ENCODE assay signal across 9 cellular contexts in the genomic region with DNA sequence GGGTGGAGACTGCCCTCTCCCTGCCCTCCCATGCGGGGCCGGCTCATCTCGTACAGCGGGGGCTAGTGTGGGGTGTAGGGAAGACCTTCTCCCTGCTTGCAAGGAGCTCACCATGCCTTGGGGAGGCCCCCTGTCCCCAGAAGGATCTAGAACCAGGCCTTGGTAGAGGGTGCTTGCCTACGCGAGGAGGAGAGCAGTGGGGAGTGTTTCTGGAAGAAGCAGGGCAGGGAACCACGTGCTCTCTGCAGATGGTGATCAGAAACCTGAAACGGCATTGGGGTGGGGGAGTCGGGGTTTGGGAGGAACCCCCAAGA. TPM values are rescaled to one million over a fixed set of nuclear protein-coding genes. Genes with fewer than 3 reads are reported as not detected.
A peak's percentile ranks its signal among the peaks of the same experiment; 100 is the strongest.
DNase-seq lines count a peak whose midpoint lies in the region; ATAC-seq, FAIRE-seq and TF ChIP-seq lines count a peak whose summit lies in the region.
"Had no signal": no experiment of that assay in that cellular context is flagged by ENCODE, and none has a peak within 500 bp of the region (broad histone marks: within the 10 kb centered on the region; RNA-seq: fewer than 3 reads in every experiment).

No MANE protein-coding gene starts in this region.

- no peak for TF ChIP-seq RAD21 in HepG2 (CRISPR knock-in tag; IDR thresholded peaks at IDR 0.05)

- no peaks in the 10 kb centered on the region for H3K9me3 Mint-ChIP-seq in activated CD4-positive, alpha-beta T cell treated with anti-CD3 and anti-CD28 coated beads, Interleukin-2, amount 10 ng/mL, durations not matched to agents 7 days and 5 days

- TF ChIP-seq EP300 in HepG2 (IDR thresholded peaks at IDR 0.05; ENCODE audit: low read depth in 2 of 2, low read length in 2 of 2): no peak
- no peak for TF ChIP-seq EP300 in HepG2 (CRISPR knock-in tag; IDR thresholded peaks at IDR 0.05; ENCODE audit: borderline replicate concordance)

- BruUV-seq in HepG2 (replicated peaks; lab: Mats Ljungman, UMichigan): no TSS peak

- in situ Hi-C loops in HepG2 (cut with HindIII; ENCODE audit: extremely low pct_ligation_motif_present, low pct_unique_long_range_greater_than_20kb): no loop called here

- H3K36me3 ChIP-seq in adipocyte (ENCODE audit: control insufficient read depth, insufficient read depth, low read length, severe bottlenecking) (no peaks in the 10 kb centered on the region), HepG2 (replicated peaks in 1 of 2; ENCODE audit: control insufficient read depth in 1 of 2, insufficient read depth in 2 of 2, low read length in 2 of 2) (peaks cover 2 to 3% of the 10 kb centered on the region in 2 experiments; a peak in 1 of 5 replicates), testis (ENCODE audit: low read depth, missing control alignments) (no peaks in the 10 kb centered on the region)

- H2AFZ ChIP-seq in HepG2 (ENCODE audit: low read length): no peak overlapping the region

- peaks cover 2% of the 10 kb centered on the region for H3K36me3 Mint-ChIP-seq in activated CD4-positive, alpha-beta T cell treated with anti-CD3 and anti-CD28 coated beads, Interleukin-2, amount 10 ng/mL, durations not matched to agents 7 days and 5 days (ENCODE audit: low read depth)

- POLR2A ChIA-PET in activated CD4-positive, alpha-beta T cell treated with anti-CD3 and anti-CD28 coated beads, Interleukin-2, amount 10 ng/mL, durations not matched to agents 7 days and 5 days (lab: Charles Lee): no interaction called here
- POLR2A ChIA-PET in HepG2 (lab: Yijun Ruan, JAX): interaction anchor here (1.1 to 7.0 kb wide), 3 partner anchors 12 to 24 kb away, joined by 3 to 108 read pairs (median 6); partner anchors contain the start of gene TMEM184A

- H3K27ac ChIP-seq in HepG2 (ENCODE audit: extremely low read length, insufficient read depth, low read length) (peak overlapping the region; percentile 81), testis (peak overlapping the region; percentile 78 to 90)

- peak overlapping the region; percentile 96 for H3K4me2 ChIP-seq in HepG2 (ENCODE audit: low read depth, low read length)

- H3K4me3 ChIP-seq in adipocyte (ENCODE audit: low read length): peak overlapping the region; percentile 84
- peak overlapping the region; percentile 60 to 86 (median 86); a peak in 5 of 6 replicates for H3K4me3 ChIP-seq in HepG2 (replicated peaks in 1 of 3; ENCODE audit: insufficient read depth in 1 of 3, low read depth in 2 of 3, low read length in 3 of 3)
- no peak overlapping the region for H3K4me3 ChIP-seq in testis

- WGBS in HepG2 (ENCODE audit: low lambda C conversion rate): 78% methylated on average over 5 of the region's 9 CpGs
- 67 to 71% methylated on average over 5 to 9 of the region's 9 CpGs for WGBS in testis, 2 donors

- no peak for ATAC-seq in HepG2

- peak overlapping the region; percentile 85 for H3K4me3 Mint-ChIP-seq in activated CD4-positive, alpha-beta T cell treated with anti-CD3 and anti-CD28 coated beads, Interleukin-2, amount 10 ng/mL, durations not matched to agents 7 days and 5 days

- peak overlapping the region; percentile 84 for H3K9ac ChIP-seq in adipocyte (ENCODE audit: low read length)
- peak overlapping the region; percentile 84 for H3K9ac ChIP-seq in HepG2 (ENCODE audit: insufficient read depth, low read depth, low read length)

- no peaks in the 10 kb centered on the region for H3K27me3 ChIP-seq in adipocyte (replicated peaks; ENCODE audit: control insufficient read depth, insufficient read depth, low read length)
- H3K27me3 ChIP-seq in HepG2 (ENCODE audit: control insufficient read depth in 1 of 2, insufficient read depth in 2 of 2, low read length in 2 of 2): no peaks in the 10 kb centered on the region; a peak in 1 of 5 replicates
- H3K27me3 ChIP-seq in testis: no peaks in the 10 kb centered on the region

- TF ChIP-seq POLR2A in HepG2 (IDR thresholded peaks at IDR 0.05; ENCODE audit: insufficient read depth in 1 of 2, low read depth in 2 of 2, low read length in 2 of 2) (no peak), testis (IDR thresholded peaks at IDR 0.05) (no peak)

- H3K27me3 Mint-ChIP-seq in activated CD4-positive, alpha-beta T cell treated with anti-CD3 and anti-CD28 coated beads, Interleukin-2, amount 10 ng/mL, durations not matched to agents 7 days and 5 days: no peaks in the 10 kb centered on the region

- CTCF ChIA-PET in activated CD4-positive, alpha-beta T cell treated with anti-CD3 and anti-CD28 coated beads, Interleukin-2, amount 10 ng/mL, durations not matched to agents 7 days and 5 days (lab: Charles Lee): interaction anchor here (0.8 to 1.0 kb wide), 2 partner anchors 22 to 101 kb away, joined by 3 read pairs; partner anchors contain the start of gene TMEM184A
- CTCF ChIA-PET in HepG2 (lab: Yijun Ruan, JAX; ENCODE audit: low intra/inter-chr PET ratio, low total read pairs): interaction anchor here (0.8 kb wide), 1 partner anchor 28 kb away, joined by 3 read pairs; no protein-coding TSS in a partner anchor

- H4K20me1 ChIP-seq in HepG2 (ENCODE audit: insufficient read depth, low read length): peaks cover 15% of the 10 kb centered on the region; the same call in 1 of the 2 replicates

- H3K9me3 ChIP-seq in adipocyte (ENCODE audit: control insufficient read depth, low read length): no peaks in the 10 kb centered on the region
- H3K9me3 ChIP-seq in HepG2 (ENCODE audit: low read length): no peaks in the 10 kb centered on the region
- no peaks in the 10 kb centered on the region for H3K9me3 ChIP-seq in testis

- no peak for FAIRE-seq in HepG2 (lab: Jason Lieb, UNC)

- H3K4me1 Mint-ChIP-seq in activated CD4-positive, alpha-beta T cell treated with anti-CD3 and anti-CD28 coated beads, Interleukin-2, amount 10 ng/mL, durations not matched to agents 7 days and 5 days: peaks cover 35% of the 10 kb centered on the region

- intact Hi-C loops in HepG2 (cut with micrococcal nuclease; ENCODE audit: unreplicated experiment) (no loop called here), testis (cut with DNase I; ENCODE audit: low total_unique reads) (no loop called here)

- no peak for DNase-seq in activated CD4-positive, alpha-beta T cell treated with anti-CD3 and anti-CD28 coated beads, Interleukin-2, amount 10 ng/mL, durations not matched to agents 7 days and 5 days
- no peak for DNase-seq in activated CD4-positive, alpha-beta T cell treated with anti-CD3 and anti-CD28 coated beads for 1 hour
- no peak for DNase-seq in adipocyte (ENCODE audit: low read depth)
- no peak for DNase-seq in HepG2 (ENCODE audit: low spot score)
- DNase-seq in testis: no peak
- DNase-seq in UCSD-AML1 (lab: John Stamatoyannopoulos, UW; ENCODE audit: unreplicated experiment): no peak
- no peak for DNase-seq in anterior cingulate cortex (lab: John Stamatoyannopoulos, UW)
- no peak for DNase-seq in GM19238 (ENCODE audit: insufficient read length, low spot score)

- peak overlapping the region; percentile 95 for H3K27ac Mint-ChIP-seq in activated CD4-positive, alpha-beta T cell treated with anti-CD3 and anti-CD28 coated beads, Interleukin-2, amount 10 ng/mL, durations not matched to agents 7 days and 5 days

- TF ChIP-seq CTCF in HepG2 (CRISPR knock-in tag; IDR thresholded peaks at IDR 0.05): no peak
- no peak for TF ChIP-seq CTCF in testis (IDR thresholded peaks at IDR 0.05)

- H3K4me1 ChIP-seq in adipocyte (ENCODE audit: control insufficient read depth, insufficient read depth, low read length): peaks cover 45% of the 10 kb centered on the region
- H3K4me1 ChIP-seq in HepG2 (ENCODE audit: insufficient read depth, low read length): peaks cover 71% of the 10 kb centered on the region
- H3K4me1 ChIP-seq in testis: peaks cover 36% of the 10 kb centered on the region

- H3K79me2 ChIP-seq in HepG2 (ENCODE audit: insufficient read depth, low read length): peaks cover 55% of the 10 kb centered on the region

RNA-seq across cellular contexts. Expression of gene MAFK, which starts 2.7 kb away (rescaled TPM):
- total RNA-seq in activated CD4-positive, alpha-beta T cell treated with anti-CD3 and anti-CD28 coated beads, Interleukin-2, amount 10 ng/mL, durations not matched to agents 7 days and 5 days: 10 to 100 TPM; 24.7 to 29.3 TPM
- 9.2 and 10.4 TPM in 2 replicates for total RNA-seq in HepG2 (2016; rRNA removed; fragmentation: Illumina TruSeq; extraction: Trizol)
- total RNA-seq in HepG2 (2016; cell fraction: cytosol; rRNA removed; fragmentation: Illumina TruSeq; extraction: Trizol; ENCODE audit: low read depth): 1.4 and 1.5 TPM in 2 replicates
- total RNA-seq in HepG2 (2016; cell fraction: insoluble cytoplasmic fraction; rRNA removed; fragmentation: Illumina TruSeq; extraction: Trizol): 8.1 and 11.1 TPM in 2 replicates
- 4.0 and 4.6 TPM in 2 replicates for total RNA-seq in HepG2 (2016; cell fraction: membrane; rRNA removed; fragmentation: Illumina TruSeq; extraction: Trizol)
- 6.5 TPM in 2 replicates for total RNA-seq in HepG2 (2016; cell fraction: nucleus; rRNA removed; fragmentation: Illumina TruSeq; extraction: Trizol)
- 7.3 and 13.8 TPM in 2 replicates for polyA plus RNA-seq in HepG2 (2011; rRNA removed)
- polyA plus RNA-seq in HepG2 (2011; cell fraction: cytosol; rRNA removed): 6.2 and 7.3 TPM in 2 replicates
- polyA plus RNA-seq in HepG2 (2011; cell fraction: nucleus; rRNA removed): 63.2 and 72.7 TPM in 2 replicates
- polyA plus RNA-seq in HepG2 (2012): 15.2 and 31.6 TPM in 2 replicates
- 0.54 and 0.61 TPM in 2 replicates for polyA plus RNA-seq in HepG2 (2016; cell fraction: cytosol; fragmentation: Illumina TruSeq; extraction: Trizol; ENCODE audit: low read depth)
- polyA plus RNA-seq in HepG2 (2016; cell fraction: insoluble cytoplasmic fraction; fragmentation: Illumina TruSeq; extraction: Trizol; ENCODE audit: low read depth): 6.5 and 8.2 TPM in 2 replicates
- polyA plus RNA-seq in HepG2 (2016; cell fraction: membrane; fragmentation: Illumina TruSeq; extraction: Trizol; ENCODE audit: low read depth): 1.9 TPM in 2 replicates
- polyA plus RNA-seq in HepG2 (2016; cell fraction: nucleus; fragmentation: Illumina TruSeq; extraction: Trizol; ENCODE audit: insufficient read depth, low read depth): 19.6 and 20.9 TPM in 2 replicates
- 11.1 and 17.4 TPM in 2 replicates for polyA minus RNA-seq in HepG2 (2011; rRNA and poly(A)+ RNA removed; ENCODE audit: low replicate concordance)
- polyA minus RNA-seq in HepG2 (2011; cell fraction: cytosol; rRNA and poly(A)+ RNA removed): 12.7 and 12.8 TPM in 2 replicates
- polyA minus RNA-seq in HepG2 (2011; cell fraction: nucleus; rRNA and poly(A)+ RNA removed): 10.8 and 12.7 TPM in 2 replicates
- total RNA-seq in testis: 10 to 100 TPM; 17.9 to 25.8 TPM
- polyA plus RNA-seq in testis (ENCODE audit: insufficient read depth, low read depth, low replicate concordance): 15.0 TPM

RNA-seq across cellular contexts. Expression of gene TMEM184A, which starts 22.8 kb away (rescaled TPM):
- not detected for total RNA-seq in activated CD4-positive, alpha-beta T cell treated with anti-CD3 and anti-CD28 coated beads, Interleukin-2, amount 10 ng/mL, durations not matched to agents 7 days and 5 days
- total RNA-seq in HepG2 (2016; rRNA removed; fragmentation: Illumina TruSeq; extraction: Trizol) (3.1 and 9.5 TPM in 2 replicates), testis (10 to 100 TPM; 18.7 to 20.9 TPM)
- total RNA-seq in HepG2 (2016; cell fraction: cytosol; rRNA removed; fragmentation: Illumina TruSeq; extraction: Trizol; ENCODE audit: low read depth): 4.3 and 4.6 TPM in 2 replicates
- 3.8 and 10.6 TPM in 2 replicates for total RNA-seq in HepG2 (2016; cell fraction: insoluble cytoplasmic fraction; rRNA removed; fragmentation: Illumina TruSeq; extraction: Trizol)
- 5.7 and 6.3 TPM in 2 replicates for total RNA-seq in HepG2 (2016; cell fraction: membrane; rRNA removed; fragmentation: Illumina TruSeq; extraction: Trizol)
- 11.4 and 11.7 TPM in 2 replicates for total RNA-seq in HepG2 (2016; cell fraction: nucleus; rRNA removed; fragmentation: Illumina TruSeq; extraction: Trizol)
- polyA plus RNA-seq in HepG2 (2011; rRNA removed) (20.4 and 33.1 TPM in 2 replicates), testis (ENCODE audit: insufficient read depth, low read depth, low replicate concordance) (7.1 TPM)
- polyA plus RNA-seq in HepG2 (2011; cell fraction: cytosol; rRNA removed): 9.9 and 13.2 TPM in 2 replicates
- 144 and 175 TPM in 2 replicates for polyA plus RNA-seq in HepG2 (2011; cell fraction: nucleus; rRNA removed)
- 8.4 and 10.9 TPM in 2 replicates for polyA plus RNA-seq in HepG2 (2012)
- polyA plus RNA-seq in HepG2 (2016; cell fraction: cytosol; fragmentation: Illumina TruSeq; extraction: Trizol; ENCODE audit: low read depth): 3.6 and 4.0 TPM in 2 replicates
- polyA plus RNA-seq in HepG2 (2016; cell fraction: insoluble cytoplasmic fraction; fragmentation: Illumina TruSeq; extraction: Trizol; ENCODE audit: low read depth): 4.3 and 5.0 TPM in 2 replicates
- 4.3 and 5.3 TPM in 2 replicates for polyA plus RNA-seq in HepG2 (2016; cell fraction: membrane; fragmentation: Illumina TruSeq; extraction: Trizol; ENCODE audit: low read depth)
- polyA plus RNA-seq in HepG2 (2016; cell fraction: nucleus; fragmentation: Illumina TruSeq; extraction: Trizol; ENCODE audit: insufficient read depth, low read depth): 25.4 and 29.2 TPM in 2 replicates
- 70.5 and 85.2 TPM in 2 replicates for polyA minus RNA-seq in HepG2 (2011; rRNA and poly(A)+ RNA removed; ENCODE audit: low replicate concordance)
- 6.3 and 12.4 TPM in 2 replicates for polyA minus RNA-seq in HepG2 (2011; cell fraction: cytosol; rRNA and poly(A)+ RNA removed)
- polyA minus RNA-seq in HepG2 (2011; cell fraction: nucleus; rRNA and poly(A)+ RNA removed): 27.6 and 31.7 TPM in 2 replicates
- total RNA-seq: RPMI7951 had no signal

RNA-seq across cellular contexts. Expression of gene INTS1, which starts 29.0 kb away (rescaled TPM):
- total RNA-seq in activated CD4-positive, alpha-beta T cell treated with anti-CD3 and anti-CD28 coated beads, Interleukin-2, amount 10 ng/mL, durations not matched to agents 7 days and 5 days: 100 to 1,000 TPM in 1 of 2 experiments, 10 to 100 TPM in 1; 90.6 to 104 TPM
- total RNA-seq in HepG2 (2016; rRNA removed; fragmentation: Illumina TruSeq; extraction: Trizol) (17.3 and 29.0 TPM in 2 replicates), testis (100 to 1,000 TPM; 142 to 185 TPM)
- total RNA-seq in HepG2 (2016; cell fraction: cytosol; rRNA removed; fragmentation: Illumina TruSeq; extraction: Trizol; ENCODE audit: low read depth): 5.1 and 5.5 TPM in 2 replicates
- 10.4 and 29.7 TPM in 2 replicates for total RNA-seq in HepG2 (2016; cell fraction: insoluble cytoplasmic fraction; rRNA removed; fragmentation: Illumina TruSeq; extraction: Trizol)
- total RNA-seq in HepG2 (2016; cell fraction: membrane; rRNA removed; fragmentation: Illumina TruSeq; extraction: Trizol): 7.6 and 9.1 TPM in 2 replicates
- 41.5 and 48.7 TPM in 2 replicates for total RNA-seq in HepG2 (2016; cell fraction: nucleus; rRNA removed; fragmentation: Illumina TruSeq; extraction: Trizol)
- polyA plus RNA-seq in HepG2 (2011; rRNA removed) (13.7 and 18.2 TPM in 2 replicates), testis (ENCODE audit: insufficient read depth, low read depth, low replicate concordance) (142 TPM)
- polyA plus RNA-seq in HepG2 (2011; cell fraction: cytosol; rRNA removed): 13.7 and 18.1 TPM in 2 replicates
- polyA plus RNA-seq in HepG2 (2011; cell fraction: nucleus; rRNA removed): 167 and 254 TPM in 2 replicates
- 20.5 and 22.5 TPM in 2 replicates for polyA plus RNA-seq in HepG2 (2012)
- 3.9 and 4.3 TPM in 2 replicates for polyA plus RNA-seq in HepG2 (2016; cell fraction: cytosol; fragmentation: Illumina TruSeq; extraction: Trizol; ENCODE audit: low read depth)
- polyA plus RNA-seq in HepG2 (2016; cell fraction: insoluble cytoplasmic fraction; fragmentation: Illumina TruSeq; extraction: Trizol; ENCODE audit: low read depth): 11.9 and 26.2 TPM in 2 replicates
- 6.0 and 6.1 TPM in 2 replicates for polyA plus RNA-seq in HepG2 (2016; cell fraction: membrane; fragmentation: Illumina TruSeq; extraction: Trizol; ENCODE audit: low read depth)
- 118 and 123 TPM in 2 replicates for polyA plus RNA-seq in HepG2 (2016; cell fraction: nucleus; fragmentation: Illumina TruSeq; extraction: Trizol; ENCODE audit: insufficient read depth, low read depth)
- polyA minus RNA-seq in HepG2 (2011; rRNA and poly(A)+ RNA removed; ENCODE audit: low replicate concordance): 33.5 and 55.8 TPM in 2 replicates
- 18.4 and 23.7 TPM in 2 replicates for polyA minus RNA-seq in HepG2 (2011; cell fraction: cytosol; rRNA and poly(A)+ RNA removed)
- 25.5 and 29.1 TPM in 2 replicates for polyA minus RNA-seq in HepG2 (2011; cell fraction: nucleus; rRNA and poly(A)+ RNA removed)

RNA-seq across cellular contexts. Expression of gene PSMG3, which starts 36.6 kb away (rescaled TPM):
- 10 to 100 TPM; 23.1 to 29.3 TPM for total RNA-seq in activated CD4-positive, alpha-beta T cell treated with anti-CD3 and anti-CD28 coated beads, Interleukin-2, amount 10 ng/mL, durations not matched to agents 7 days and 5 days
- total RNA-seq in HepG2 (2016; rRNA removed; fragmentation: Illumina TruSeq; extraction: Trizol) (46.7 and 48.4 TPM in 2 replicates), testis (10 to 100 TPM; 39.1 to 44.5 TPM)
- total RNA-seq in HepG2 (2016; cell fraction: cytosol; rRNA removed; fragmentation: Illumina TruSeq; extraction: Trizol; ENCODE audit: low read depth): 83.1 and 98.2 TPM in 2 replicates
- 50.6 and 51.2 TPM in 2 replicates for total RNA-seq in HepG2 (2016; cell fraction: insoluble cytoplasmic fraction; rRNA removed; fragmentation: Illumina TruSeq; extraction: Trizol)
- total RNA-seq in HepG2 (2016; cell fraction: membrane; rRNA removed; fragmentation: Illumina TruSeq; extraction: Trizol): 102 and 118 TPM in 2 replicates
- 24.1 and 28.4 TPM in 2 replicates for total RNA-seq in HepG2 (2016; cell fraction: nucleus; rRNA removed; fragmentation: Illumina TruSeq; extraction: Trizol)
- polyA plus RNA-seq in HepG2 (2011; rRNA removed) (29.3 and 29.6 TPM in 2 replicates), testis (ENCODE audit: insufficient read depth, low read depth, low replicate concordance) (23.7 TPM)
- 36.1 and 44.9 TPM in 2 replicates for polyA plus RNA-seq in HepG2 (2011; cell fraction: cytosol; rRNA removed)
- 29.2 and 39.8 TPM in 2 replicates for polyA plus RNA-seq in HepG2 (2011; cell fraction: nucleus; rRNA removed)
- 15.8 and 28.3 TPM in 2 replicates for polyA plus RNA-seq in HepG2 (2012)
- 72.7 and 106 TPM in 2 replicates for polyA plus RNA-seq in HepG2 (2016; cell fraction: cytosol; fragmentation: Illumina TruSeq; extraction: Trizol; ENCODE audit: low read depth)
- 49.5 and 55.3 TPM in 2 replicates for polyA plus RNA-seq in HepG2 (2016; cell fraction: insoluble cytoplasmic fraction; fragmentation: Illumina TruSeq; extraction: Trizol; ENCODE audit: low read depth)
- polyA plus RNA-seq in HepG2 (2016; cell fraction: membrane; fragmentation: Illumina TruSeq; extraction: Trizol; ENCODE audit: low read depth): 82.6 and 104 TPM in 2 replicates
- 48.5 and 51.1 TPM in 2 replicates for polyA plus RNA-seq in HepG2 (2016; cell fraction: nucleus; fragmentation: Illumina TruSeq; extraction: Trizol; ENCODE audit: insufficient read depth, low read depth)
- 17.7 and 43.7 TPM in 2 replicates for polyA minus RNA-seq in HepG2 (2011; rRNA and poly(A)+ RNA removed; ENCODE audit: low replicate concordance)
- 8.9 and 9.7 TPM in 2 replicates for polyA minus RNA-seq in HepG2 (2011; cell fraction: cytosol; rRNA and poly(A)+ RNA removed)
- polyA minus RNA-seq in HepG2 (2011; cell fraction: nucleus; rRNA and poly(A)+ RNA removed): 4.7 and 6.2 TPM in 2 replicates

Comparison
In these comparisons a context has a peak if more than half of its experiments do, and no peak if none do; other contexts are left out.
1. H3K4me3 ChIP-seq: peak in adipocyte (single experiment) and HepG2 (3 of 3); none in testis (0 of 2).